Comparison of ENCODE assay signal across 8 cellular contexts in genomic region chr5:179818746-179819295, GRCh38. TPM values are rescaled to one million over a fixed set of nuclear protein-coding genes. Genes with fewer than 3 reads are reported as not detected.
DNase-seq lines count a peak whose midpoint lies in the region; ATAC-seq, FAIRE-seq and TF ChIP-seq lines count a peak whose summit lies in the region.

No MANE protein-coding gene starts in this region.

- TF ChIP-seq CTCF in astrocyte (IDR thresholded peaks at IDR 0.05; ENCODE audit: insufficient read depth, low read depth, low read length): no peak

- peak overlapping the region; percentile 96 for H3K27ac Mint-ChIP-seq in astrocyte (ENCODE audit: unreplicated experiment)

- peaks cover 40% of the 10 kb centered on the region for H3K79me2 ChIP-seq in astrocyte (ENCODE audit: insufficient read depth, low read length)

- in situ Hi-C loops in KBM-7 (cut with MboI; ENCODE audit: low pct_unique_long_range_greater_than_20kb, low sequenced_read_pairs): no loop called here

- peak overlapping the region; percentile 84 for H3K4me2 ChIP-seq in astrocyte (ENCODE audit: low read length)

- H3K9me3 ChIP-seq in astrocyte (ENCODE audit: insufficient read depth, low read depth, low read length): no peaks in the 10 kb centered on the region

- no peak for FAIRE-seq in astrocyte (lab: Jason Lieb, UNC)

- peak overlapping the region; percentile 33 for H2AFZ ChIP-seq in astrocyte (ENCODE audit: low read depth, low read length)

- H3K36me3 Mint-ChIP-seq in astrocyte (ENCODE audit: low read depth, unreplicated experiment): peaks cover 15% of the 10 kb centered on the region

- peak overlapping the region; percentile 97 for H3K9ac ChIP-seq in astrocyte (ENCODE audit: low read length)

- H3K27ac ChIP-seq in astrocyte (ENCODE audit: low read depth, low read length): peak overlapping the region; percentile 96

- peak; percentile 56 for ATAC-seq in GM21737 (IDR thresholded peaks at IDR 0.05; ENCODE audit: unreplicated experiment)

- H3K9me3 Mint-ChIP-seq in astrocyte (ENCODE audit: unreplicated experiment): no peaks in the 10 kb centered on the region

- H3K4me3 Mint-ChIP-seq in astrocyte (ENCODE audit: unreplicated experiment): peak overlapping the region; percentile 54

- peaks cover 20% of the 10 kb centered on the region for H3K4me1 Mint-ChIP-seq in astrocyte (ENCODE audit: low read depth, unreplicated experiment)

- DNase-seq in GDM1 (lab: John Stamatoyannopoulos, UW) (peak; percentile 75), KBM-7 (peak; percentile 85), T-helper 2 cell (peak; percentile 70 to 93 (median 86)), astrocyte (ENCODE audit: low read depth) (peak; percentile 85), hepatic stellate cell (ENCODE audit: low spot score) (peak; percentile 95), renal cortical epithelial cell (ENCODE audit: low read depth) (peak; percentile 89), D341Med (ENCODE audit: low spot score) (no peak)

- peaks cover 43% of the 10 kb centered on the region for H3K4me1 ChIP-seq in astrocyte (ENCODE audit: insufficient read depth, low read length)

- no peaks in the 10 kb centered on the region for H3K27me3 Mint-ChIP-seq in astrocyte (ENCODE audit: low read depth, unreplicated experiment)

- no peaks in the 10 kb centered on the region for H3K27me3 ChIP-seq in astrocyte (ENCODE audit: insufficient read depth, low read length)

- H3K36me3 ChIP-seq in astrocyte (ENCODE audit: insufficient read depth, low read length): peaks cover 8% of the 10 kb centered on the region

- no peak overlapping the region for H3K4me3 ChIP-seq in astrocyte (ENCODE audit: insufficient read depth, low read depth, low read length)

- peaks cover 31% of the 10 kb centered on the region for H4K20me1 ChIP-seq in astrocyte (ENCODE audit: insufficient read depth, low read length)

RNA-seq across cellular contexts. Expression of gene SQSTM1, which starts 1.9 kb away (rescaled TPM):
- total RNA-seq in astrocyte: 215 and 262 TPM in 2 replicates
- 447 and 544 TPM in 2 replicates for total RNA-seq in renal cortical epithelial cell

RNA-seq across cellular contexts. Expression of gene MGAT4B, which starts 12.2 kb away (rescaled TPM):
- total RNA-seq in astrocyte (179 and 193 TPM in 2 replicates), renal cortical epithelial cell (246 and 323 TPM in 2 replicates)

RNA-seq across cellular contexts. Expression of gene LTC4S, which starts 25.0 kb away (rescaled TPM):
- total RNA-seq in astrocyte (1.2 and 1.3 TPM in 2 replicates), renal cortical epithelial cell (0.80 TPM in 1 of 2 replicates, not detected in the other)

RNA-seq across cellular contexts. Expression of gene MRNIP, which starts 39.8 kb away (rescaled TPM):
- 19.9 and 20.7 TPM in 2 replicates for total RNA-seq in astrocyte
- 10.8 and 26.5 TPM in 2 replicates for total RNA-seq in renal cortical epithelial cell
